In genomic region chr2:208267526-208267925, GRCh38 we compare ENCODE assay signal across 8 cellular contexts. TPM values are rescaled to one million over a fixed set of nuclear protein-coding genes. Genes with fewer than 3 reads are reported as not detected.
DNase-seq lines count a peak whose midpoint lies in the region; ATAC-seq, FAIRE-seq and TF ChIP-seq lines count a peak whose summit lies in the region.
"Not testable (repeated sequence)": the region's sequence is repeated elsewhere in the genome, so short reads cannot be mapped to it uniquely, and the experiment has no call there.

No MANE protein-coding gene starts in this region.

- peak overlapping the region; percentile 96 for H3K27ac Mint-ChIP-seq in GM23338
- H3K27ac Mint-ChIP-seq in activated CD4-positive, alpha-beta T cell treated with anti-CD3 and anti-CD28 coated beads, Interleukin-2, amount 10 ng/mL, durations not matched to agents 24 days and 14 days, result peak overlapping the region; percentile 63

- not testable (repeated sequence) for H3K79me1 ChIP-seq in mesenchymal stem cell (replicated peaks; ENCODE audit: low read length, poor library complexity, severe bottlenecking)

- not testable (repeated sequence) for H3K9me3 ChIP-seq in A673 (ENCODE audit: low read depth, low read length, poor library complexity, severe bottlenecking); NT2/D1 (ENCODE audit: insufficient read depth, low read length); K562 (replicated peaks; ENCODE audit: control insufficient read depth, insufficient read depth, low read depth, low read length); mesenchymal stem cell (ENCODE audit: control insufficient read depth, low read length)

- intact Hi-C loops in A673 (cut with micrococcal nuclease; ENCODE audit: unreplicated experiment), result loop anchor here (10.0 kb wide), 1 partner anchor 643 kb away; the partner anchor contains the start of gene METTL21A
- intact Hi-C loops in activated CD4-positive, alpha-beta T cell treated with anti-CD3 and anti-CD28 coated beads, Interleukin-2, amount 10 ng/mL, durations not matched to agents 24 days and 14 days (cut with micrococcal nuclease), result loop anchor here (2.0 to 5.0 kb wide), 5 partner anchors 51 to 1100 kb away; partner anchors contain the start of genes CCNYL1, KLF7, METTL21A and PLEKHM3
- intact Hi-C loops in K562 (cut with micrococcal nuclease), result loop anchor here (5.0 kb wide), 1 partner anchor 165 kb away; no protein-coding TSS in a partner anchor

- H4K8ac ChIP-seq in mesenchymal stem cell (ENCODE audit: low read length), result not testable (repeated sequence)

- CTCF ChIA-PET in A673 (lab: Charles Lee), result not testable (repeated sequence)
- CTCF ChIA-PET in K562 (lab: Yijun Ruan, JAX; ENCODE audit: low intra/inter-chr PET ratio), result interaction anchor here (1.2 kb wide), 1 partner anchor 14 kb away, joined by 4 read pairs; no protein-coding TSS in a partner anchor

- not testable (repeated sequence) for H2AFZ ChIP-seq in GM23338; K562 (ENCODE audit: low read depth, low read length); mesenchymal stem cell (ENCODE audit: low read depth, low read length)

- H3K9me2 ChIP-seq in GM23338 (ENCODE audit: insufficient read depth), result not testable (repeated sequence)

- not testable (repeated sequence) for BruUV-seq in A673 (replicated peaks; lab: Mats Ljungman, UMichigan); K562 (replicated peaks; lab: Mats Ljungman, UMichigan)

- peaks cover 19% of the 10 kb centered on the region for H3K4me1 Mint-ChIP-seq in GM23338
- H3K4me1 Mint-ChIP-seq in activated CD4-positive, alpha-beta T cell treated with anti-CD3 and anti-CD28 coated beads, Interleukin-2, amount 10 ng/mL, durations not matched to agents 24 days and 14 days, result peaks cover 41% of the 10 kb centered on the region

- peaks cover 11% of the 10 kb centered on the region for H3K36me3 ChIP-seq in A673 (ENCODE audit: insufficient read depth, low read length, poor library complexity, severe bottlenecking)
- H3K36me3 ChIP-seq in GM23338 (ENCODE audit: insufficient read depth), result not testable (repeated sequence)
- peaks cover 23% of the 10 kb centered on the region for H3K36me3 ChIP-seq in NT2/D1 (ENCODE audit: insufficient read depth, insufficient read length, low read length)
- H3K36me3 ChIP-seq in K562 (ENCODE audit: control insufficient read depth, insufficient read depth, low read length), result peaks cover 13% of the 10 kb centered on the region
- H3K36me3 ChIP-seq in mesenchymal stem cell (ENCODE audit: control insufficient read depth in 1 of 2, insufficient read depth in 2 of 2, low read depth in 1 of 2, low read length in 2 of 2), result peaks cover 4 to 12% of the 10 kb centered on the region in 2 experiments

- H3K4me3 ChIP-seq in A673 (ENCODE audit: low read depth, low read length, poor library complexity, severe bottlenecking) (peak overlapping the region; percentile 86), GM23338 (peak overlapping the region; percentile 75), NT2/D1 (ENCODE audit: insufficient read length, low read depth) (peak overlapping the region; percentile 78), K562 (peak overlapping the region; percentile 96), fibroblast of mammary gland (ENCODE audit: control insufficient read depth, low read depth, low read length) (peak overlapping the region; percentile 95), mesenchymal stem cell (ENCODE audit: insufficient read depth in 1 of 2, low read depth in 1 of 2, low read length in 2 of 2) (peak overlapping the region in 1 of 2 experiments; percentile 96), retinal pigment epithelial cell (ENCODE audit: low read length) (peak overlapping the region; percentile 92)

- H3K36me3 Mint-ChIP-seq in GM23338 (ENCODE audit: low read depth), result peaks cover 12% of the 10 kb centered on the region
- peaks cover 26% of the 10 kb centered on the region for H3K36me3 Mint-ChIP-seq in activated CD4-positive, alpha-beta T cell treated with anti-CD3 and anti-CD28 coated beads, Interleukin-2, amount 10 ng/mL, durations not matched to agents 24 days and 14 days (ENCODE audit: low read depth)

- H2AK5ac ChIP-seq in mesenchymal stem cell (ENCODE audit: low read length, severe bottlenecking), result not testable (repeated sequence)

- H3K79me2 ChIP-seq in GM23338 (replicated peaks; ENCODE audit: insufficient read depth) (peaks cover 54% of the 10 kb centered on the region), K562 (ENCODE audit: control insufficient read depth, insufficient read depth, low read length) (peaks cover 48% of the 10 kb centered on the region)

- peaks cover 12% of the 10 kb centered on the region for H4K20me1 ChIP-seq in GM23338 (replicated peaks; ENCODE audit: insufficient read depth)
- H4K20me1 ChIP-seq in K562 (replicated peaks; ENCODE audit: control insufficient read depth, insufficient read depth, low read length), result not testable (repeated sequence)

- H3K23ac ChIP-seq in mesenchymal stem cell (ENCODE audit: low read length in 2 of 2), result not testable (repeated sequence)

- H3K4me2 ChIP-seq in GM23338 (peak overlapping the region; percentile 82), K562 (ENCODE audit: insufficient read depth, low read length) (peak overlapping the region; percentile 84), mesenchymal stem cell (ENCODE audit: low read length, poor library complexity, severe bottlenecking) (peak overlapping the region; percentile 68)

- not testable (repeated sequence) for ATAC-seq in GM23338
- ATAC-seq in K562, result peak; percentile 30

- 0% methylated on average over 10 of the region's 22 CpGs for WGBS in K562 (ENCODE audit: insufficient coverage, low coverage, missing lambda C conversion rate)
- 54% methylated on average over 21 of the region's 22 CpGs for WGBS in mesenchymal stem cell

- H3K4me3 Mint-ChIP-seq in GM23338, result peak overlapping the region; percentile 95
- peak overlapping the region; percentile 95 for H3K4me3 Mint-ChIP-seq in activated CD4-positive, alpha-beta T cell treated with anti-CD3 and anti-CD28 coated beads, Interleukin-2, amount 10 ng/mL, durations not matched to agents 24 days and 14 days

- not testable (repeated sequence) for H3F3A ChIP-seq in GM23338 (replicated peaks; ENCODE audit: low read depth)

- not testable (repeated sequence) for H2BK5ac ChIP-seq in mesenchymal stem cell (ENCODE audit: low read depth, low read length, poor library complexity, severe bottlenecking)

- H3K14ac ChIP-seq in mesenchymal stem cell (ENCODE audit: low read length in 2 of 2), result not testable (repeated sequence)

- H3K9ac ChIP-seq in NT2/D1 (ENCODE audit: insufficient read length, low read depth) (peak overlapping the region; percentile 89), K562 (ENCODE audit: insufficient read depth in 1 of 2, low read depth in 2 of 2, low read length in 2 of 2) (peak overlapping the region; percentile 87 to 92), mesenchymal stem cell (ENCODE audit: low read length) (peak overlapping the region; percentile 97)

- FAIRE-seq in K562 (lab: Jason Lieb, UNC), result peak; percentile 35

- TF ChIP-seq CTCF in A673 (conservative IDR thresholded peaks at IDR 0.05; ENCODE audit: low read depth, low read length); GM23338 (conservative IDR thresholded peaks at IDR 0.05; ENCODE audit: low read depth in 2 of 2); K562 (IDR thresholded peaks at IDR 0.05 in 2 of 3, conservative IDR thresholded peaks at IDR 0.05 in 1 of 3; ENCODE audit: insufficient read depth in 2 of 3, low read depth in 1 of 3, low read length in 3 of 3); fibroblast of mammary gland (conservative IDR thresholded peaks at IDR 0.05; ENCODE audit: control insufficient read depth, insufficient read depth, low read depth, low read length); retinal pigment epithelial cell (conservative IDR thresholded peaks at IDR 0.05; ENCODE audit: low read depth, low read length): not testable (repeated sequence)

- not testable (repeated sequence) for TF ChIP-seq EP300 in K562 (IDR thresholded peaks at IDR 0.05; ENCODE audit: low read length)

- H3K9me1 ChIP-seq in K562 (ENCODE audit: control insufficient read depth, insufficient read depth, low read length), result not testable (repeated sequence)

- not testable (repeated sequence) for H2BK15ac ChIP-seq in mesenchymal stem cell (ENCODE audit: low read depth, poor library complexity, severe bottlenecking)

- H2BK12ac ChIP-seq in mesenchymal stem cell (ENCODE audit: low read length in 2 of 2), result not testable (repeated sequence)

- not testable (repeated sequence) for TF ChIP-seq RAD21 in K562 (CRISPR knock-in tag; conservative IDR thresholded peaks at IDR 0.05 in 1 of 2, IDR thresholded peaks at IDR 0.05 in 1 of 2)

- not testable (repeated sequence) for H3K27me3 ChIP-seq in A673 (replicated peaks; ENCODE audit: insufficient read depth, low read depth, low read length, poor library complexity); GM23338 (ENCODE audit: insufficient read depth); NT2/D1 (ENCODE audit: insufficient read depth, insufficient read length); K562 (ENCODE audit: control insufficient read depth in 2 of 2, insufficient read depth in 2 of 2, low read length in 2 of 2); mesenchymal stem cell (ENCODE audit: control insufficient read depth in 1 of 2, insufficient read depth in 1 of 2, low read length in 2 of 2)

- not testable (repeated sequence) for H4K91ac ChIP-seq in mesenchymal stem cell (ENCODE audit: low read length)

- not testable (repeated sequence) for H3K9me3 Mint-ChIP-seq in GM23338; activated CD4-positive, alpha-beta T cell treated with anti-CD3 and anti-CD28 coated beads, Interleukin-2, amount 10 ng/mL, durations not matched to agents 24 days and 14 days

- H3K4me1 ChIP-seq in A673 (ENCODE audit: insufficient read depth, low read length, poor library complexity, severe bottlenecking) (peaks cover 17% of the 10 kb centered on the region), GM23338 (ENCODE audit: insufficient read depth) (peaks cover 17% of the 10 kb centered on the region), mesenchymal stem cell (ENCODE audit: control insufficient read depth, insufficient read depth, low read depth, low read length) (peaks cover 11% of the 10 kb centered on the region)
- not testable (repeated sequence) for H3K4me1 ChIP-seq in NT2/D1 (ENCODE audit: insufficient read depth, insufficient read length); K562 (replicated peaks in 1 of 2; ENCODE audit: control insufficient read depth in 2 of 2, insufficient read depth in 2 of 2, low read length in 2 of 2)

- peaks cover 11% of the 10 kb centered on the region for H3K27me3 Mint-ChIP-seq in GM23338 (ENCODE audit: insufficient read depth, low read depth, poor library complexity)
- not testable (repeated sequence) for H3K27me3 Mint-ChIP-seq in activated CD4-positive, alpha-beta T cell treated with anti-CD3 and anti-CD28 coated beads, Interleukin-2, amount 10 ng/mL, durations not matched to agents 24 days and 14 days

- H3K27ac ChIP-seq in A673 (ENCODE audit: low read depth, low read length, poor library complexity, severe bottlenecking), result peak overlapping the region; percentile 59
- not testable (repeated sequence) for H3K27ac ChIP-seq in GM23338 (ENCODE audit: low read depth); mesenchymal stem cell (ENCODE audit: low read length, poor library complexity, severe bottlenecking)
- peak overlapping the region; percentile 8 for H3K27ac ChIP-seq in K562 (ENCODE audit: extremely low read depth, low read depth, low read length)

- POLR2A ChIA-PET in A673 (lab: Charles Lee; ENCODE audit: low non-redundant PET), result not testable (repeated sequence)
- POLR2A ChIA-PET in K562 (lab: Yijun Ruan, JAX), result interaction anchor here (0.7 to 4.2 kb wide), 5 partner anchors 14 to 1751 kb away, joined by 3 to 21 read pairs (median 3); partner anchors contain the start of gene IDH1

- H2BK120ac ChIP-seq in mesenchymal stem cell (ENCODE audit: low read depth, low read length), result not testable (repeated sequence)

- H3K18ac ChIP-seq in mesenchymal stem cell (ENCODE audit: low read depth in 1 of 2, low read length in 2 of 2), result peak overlapping the region in 1 of 2 experiments; percentile 24

- TF ChIP-seq POLR2A in K562 (conservative IDR thresholded peaks at IDR 0.05), result not testable (repeated sequence)

- DNase-seq in A673 (ENCODE audit: low spot score); NT2/D1 (ENCODE audit: low read depth, low spot score); activated CD4-positive, alpha-beta T cell treated with anti-CD3 and anti-CD28 coated beads, Interleukin-2, amount 10 ng/mL, durations not matched to agents 24 days and 14 days; fibroblast of mammary gland (ENCODE audit: low read depth); mesenchymal stem cell; retinal pigment epithelial cell (ENCODE audit: low read depth): not testable (repeated sequence)
- peak; percentile 45 for DNase-seq in GM23338 (ENCODE audit: low spot score)
- peak in 1 of 4 experiments; percentile 25 for DNase-seq in K562 (ENCODE audit: extremely low read depth in 1 of 4, low spot score in 3 of 4)

- in situ Hi-C loops in K562 (cut with MboI), result not testable (repeated sequence)

- peak overlapping the region in 1 of 2 experiments; percentile 16 for H3K4ac ChIP-seq in mesenchymal stem cell (ENCODE audit: low read depth in 1 of 2, low read length in 2 of 2)

RNA-seq across cellular contexts. Expression of gene PIKFYVE, which starts 1.5 kb away (rescaled TPM):
- 28.8 and 32.1 TPM in 2 replicates for total RNA-seq in A673 (2021)
- total RNA-seq in GM23338 (2014; rRNA removed; shearing (Covaris generic)), result 41.1 and 48.0 TPM in 2 replicates
- 14.7 and 15.1 TPM in 2 replicates for polyA plus RNA-seq in GM23338 (2016; fragmentation: Nextera tagmentation; extraction: Ambion mirVana)
- total RNA-seq in activated CD4-positive, alpha-beta T cell treated with anti-CD3 and anti-CD28 coated beads, Interleukin-2, amount 10 ng/mL, durations not matched to agents 24 days and 14 days, result 27.3 and 29.4 TPM in 2 replicates
- 74.2 and 145 TPM in 2 replicates for total RNA-seq in K562 (2011; cell fraction: chromatin; rRNA removed; ENCODE audit: low replicate concordance)
- 25.2 and 33.8 TPM in 2 replicates for total RNA-seq in K562 (2011; cell fraction: nucleolus; rRNA removed)
- total RNA-seq in K562 (2011; cell fraction: nucleoplasm; rRNA removed), result 50.8 and 66.7 TPM in 2 replicates
- total RNA-seq in K562 (2014; rRNA removed), result 14.4 and 14.9 TPM in 2 replicates
- 22.7 and 24.8 TPM in 2 replicates for total RNA-seq in K562 (2014; rRNA removed; fragmentation: Illumina TruSeq; extraction: Trizol)
- 18.9 and 19.1 TPM in 2 replicates for total RNA-seq in K562 (2015; rRNA removed; fragmentation: Illumina TruSeq; extraction: Trizol)
- 17.1 and 19.0 TPM in 2 replicates for total RNA-seq in K562 (2021)
- polyA plus RNA-seq in K562 (2011; rRNA removed), result 18.4 and 25.6 TPM in 2 replicates
- polyA plus RNA-seq in K562 (2011; cell fraction: cytosol; rRNA removed), result 6.2 and 11.1 TPM in 2 replicates
- polyA plus RNA-seq in K562 (2011; cell fraction: nucleus; rRNA removed), result 23.8 and 27.2 TPM in 2 replicates
- polyA plus RNA-seq in K562 (2012), result 9.0 and 11.3 TPM in 2 replicates
- 14.5 and 16.7 TPM in 2 replicates for polyA plus RNA-seq in K562 (2014; fragmentation: Illumina TruSeq; extraction: Trizol)
- 1 to 10 TPM; 3.6 to 3.7 TPM for polyA plus RNA-seq in K562 (2014; fragmentation: Nextera tagmentation; extraction: Ambion mirVana)
- polyA plus RNA-seq in K562 (2014; rRNA removed), result 11.5 and 11.8 TPM in 2 replicates
- polyA minus RNA-seq in K562 (2011; rRNA and poly(A)+ RNA removed), result 57.8 and 62.6 TPM in 2 replicates
- polyA minus RNA-seq in K562 (2011; cell fraction: cytosol; rRNA and poly(A)+ RNA removed), result 18.7 and 22.4 TPM in 2 replicates
- 46.2 and 82.2 TPM in 2 replicates for polyA minus RNA-seq in K562 (2011; cell fraction: nucleus; rRNA and poly(A)+ RNA removed)
- 14.9 TPM for polyA plus RNA-seq in mesenchymal stem cell (2013, experiment 1 of 2)
- 13.8 TPM for polyA plus RNA-seq in mesenchymal stem cell (2013, experiment 2 of 2)

RNA-seq across cellular contexts. Expression of gene IDH1, which starts 12.7 kb away (rescaled TPM):
- total RNA-seq in A673 (2021), result 191 and 196 TPM in 2 replicates
- total RNA-seq in GM23338 (2014; rRNA removed; shearing (Covaris generic)), result 536 and 559 TPM in 2 replicates
- 276 and 315 TPM in 2 replicates for polyA plus RNA-seq in GM23338 (2016; fragmentation: Nextera tagmentation; extraction: Ambion mirVana)
- total RNA-seq in activated CD4-positive, alpha-beta T cell treated with anti-CD3 and anti-CD28 coated beads, Interleukin-2, amount 10 ng/mL, durations not matched to agents 24 days and 14 days, result 25.4 and 26.0 TPM in 2 replicates
- 74.6 and 149 TPM in 2 replicates for total RNA-seq in K562 (2011; cell fraction: chromatin; rRNA removed; ENCODE audit: low replicate concordance)
- 48.2 and 61.6 TPM in 2 replicates for total RNA-seq in K562 (2011; cell fraction: nucleolus; rRNA removed)
- total RNA-seq in K562 (2011; cell fraction: nucleoplasm; rRNA removed), result 74.6 and 93.9 TPM in 2 replicates
- 61.9 and 65.9 TPM in 2 replicates for total RNA-seq in K562 (2014; rRNA removed)
- 108 and 114 TPM in 2 replicates for total RNA-seq in K562 (2014; rRNA removed; fragmentation: Illumina TruSeq; extraction: Trizol)
- 94.4 and 101 TPM in 2 replicates for total RNA-seq in K562 (2015; rRNA removed; fragmentation: Illumina TruSeq; extraction: Trizol)
- 75.1 and 80.8 TPM in 2 replicates for total RNA-seq in K562 (2021)
- 86.7 and 96.4 TPM in 2 replicates for polyA plus RNA-seq in K562 (2011; rRNA removed)
- 16.7 and 52.0 TPM in 2 replicates for polyA plus RNA-seq in K562 (2011; cell fraction: cytosol; rRNA removed)
- polyA plus RNA-seq in K562 (2011; cell fraction: nucleus; rRNA removed), result 53.6 and 109 TPM in 2 replicates
- 64.8 and 261 TPM in 2 replicates for polyA plus RNA-seq in K562 (2012)
- 93.5 and 108 TPM in 2 replicates for polyA plus RNA-seq in K562 (2014; fragmentation: Illumina TruSeq; extraction: Trizol)
- polyA plus RNA-seq in K562 (2014; fragmentation: Nextera tagmentation; extraction: Ambion mirVana), result 100 to 1,000 TPM; 135 to 194 TPM
- 92.6 and 103 TPM in 2 replicates for polyA plus RNA-seq in K562 (2014; rRNA removed)
- 93.3 and 121 TPM in 2 replicates for polyA minus RNA-seq in K562 (2011; rRNA and poly(A)+ RNA removed)
- 26.4 and 30.7 TPM in 2 replicates for polyA minus RNA-seq in K562 (2011; cell fraction: cytosol; rRNA and poly(A)+ RNA removed)
- polyA minus RNA-seq in K562 (2011; cell fraction: nucleus; rRNA and poly(A)+ RNA removed), result 38.6 and 77.4 TPM in 2 replicates
- 179 TPM for polyA plus RNA-seq in mesenchymal stem cell (2013, experiment 1 of 2)
- polyA plus RNA-seq in mesenchymal stem cell (2013, experiment 2 of 2), result 184 TPM
